In genomic region chr5:122316652-122317051, GRCh38 we compare ENCODE assay signal across 23 cellular contexts. TPM values are rescaled to one million over a fixed set of nuclear protein-coding genes. Genes with fewer than 3 reads are reported as not detected.
A peak's percentile ranks its signal among the peaks of the same experiment; 100 is the strongest.
DNase-seq lines count a peak whose midpoint lies in the region; ATAC-seq and TF ChIP-seq lines count a peak whose summit lies in the region.
"Had no signal": no experiment of that assay in that cellular context is flagged by ENCODE, and none has a peak within 500 bp of the region (broad histone marks: within the 10 kb centered on the region; RNA-seq: fewer than 3 reads in every experiment).

No MANE protein-coding gene starts in this region.

- H3K36me3 ChIP-seq in OCI-LY3 (replicated peaks; ENCODE audit: low read depth, low read length) (peaks cover 16% of the 10 kb centered on the region), left ventricle myocardium inferior (no peaks in the 10 kb centered on the region)
- H3K36me3 ChIP-seq: BE2C, neutrophil, SJSA1, upper lobe of right lung had no signal

- H3K27me3 ChIP-seq in OCI-LY3 (ENCODE audit: low read depth, low read length) = no peaks in the 10 kb centered on the region
- H3K27me3 ChIP-seq in left ventricle myocardium inferior (ENCODE audit: low read depth) = peaks cover 77% of the 10 kb centered on the region

- intact Hi-C loops in left ventricle myocardium inferior (cut with micrococcal nuclease) = no loop called here

- H3K9me3 ChIP-seq in OCI-LY3 (ENCODE audit: insufficient read depth, low read length) (peaks cover 3% of the 10 kb centered on the region; the same call in 1 of the 2 replicates), left ventricle myocardium inferior (replicated peaks) (no peaks in the 10 kb centered on the region)
- H3K9me3 ChIP-seq: BE2C, neutrophil, SJSA1, upper lobe of right lung had no signal

- ATAC-seq in GM21619 (IDR thresholded peaks at IDR 0.05; ENCODE audit: unreplicated experiment) = no peak
- ATAC-seq in GM21576 (IDR thresholded peaks at IDR 0.05; ENCODE audit: unreplicated experiment) = no peak
- ATAC-seq: PC-3, upper lobe of right lung had no signal

- no peak overlapping the region for H2AFZ ChIP-seq in OCI-LY3 (ENCODE audit: low read depth, low read length)

- DNase-seq in DMS53 (lab: John Stamatoyannopoulos, UW) (peak; percentile 90), NCI-H146 treated with DMSO at 0.1 percent for 48 hours (lab: John Stamatoyannopoulos, UW; ENCODE audit: unreplicated experiment) (peak; percentile 48), NCI-H2196 treated with DMSO at 0.1 percent for 48 hours (lab: John Stamatoyannopoulos, UW; ENCODE audit: unreplicated experiment) (peak; percentile 80), left ventricle myocardium inferior (no peak), KBM-7 (no peak)
- DNase-seq: activated CD4-positive, alpha-beta T cell treated with anti-CD3 and anti-CD28 coated beads for 4 hours; aorta; BE2C; EL; IMR-90; kidney glomerular epithelial cell; NCI-H446 treated with DMSO at 0.1 percent for 48 hours; PC-3; substantia nigra; upper lobe of right lung had no signal

- peak overlapping the region; percentile 35 for H3K4me2 ChIP-seq in OCI-LY3 (ENCODE audit: low read length)

- TF ChIP-seq CTCF in OCI-LY3 (IDR thresholded peaks at IDR 0.05; ENCODE audit: low read depth, low read length) (no peak), left ventricle myocardium inferior (IDR thresholded peaks at IDR 0.05; ENCODE audit: borderline replicate concordance) (no peak)

- no peaks in the 10 kb centered on the region for H4K20me1 ChIP-seq in OCI-LY3 (ENCODE audit: insufficient read depth, low read length)

- H3K27ac ChIP-seq in OCI-LY3 (ENCODE audit: low read length) (no peak overlapping the region; the same call in 1 of the 2 replicates), left ventricle myocardium inferior (replicated peaks) (no peak overlapping the region)
- H3K27ac ChIP-seq: neutrophil, SJSA1, upper lobe of right lung had no signal

- in situ Hi-C loops in KBM-7 (cut with MboI; ENCODE audit: low pct_unique_long_range_greater_than_20kb, low sequenced_read_pairs) = no loop called here

- H3K4me3 ChIP-seq in OCI-LY3 (ENCODE audit: low read length) (no peak overlapping the region), left ventricle myocardium inferior (no peak overlapping the region)
- H3K4me3 ChIP-seq: SJSA1, upper lobe of right lung had no signal

- no peak overlapping the region for H3K9ac ChIP-seq in OCI-LY3 (ENCODE audit: low read length)

- peaks cover 65% of the 10 kb centered on the region for H3K4me1 ChIP-seq in OCI-LY3 (ENCODE audit: low read length)
- peaks cover 23% of the 10 kb centered on the region for H3K4me1 ChIP-seq in left ventricle myocardium inferior
- H3K4me1 ChIP-seq: BE2C had no signal

- H3K79me2 ChIP-seq in OCI-LY3 (ENCODE audit: low read length) = peaks cover 48% of the 10 kb centered on the region

RNA-seq across cellular contexts. Expression of gene SNCAIP, which starts 4.6 kb away (rescaled TPM):
- 1.4 TPM for total RNA-seq in left ventricle myocardium inferior
- total RNA-seq: A673; activated T-helper 1 cell treated with anti-CD3 and anti-CD28 coated beads, Interleukin-12 subunit alpha, Interleukin-12 subunit beta, Interleukin-2, Interleukin-4 antibody, amounts not matched to agents 30 ng/mL and 10 ng/mL and 1 ng/mL, durations not matched to agents 14 hours and 24 hours and 36 hours; myocyte; PC-3 had no signal

Comparison
In these comparisons a context has a peak if more than half of its experiments do, and no peak if none do; other contexts are left out.
1. DNase-seq: peak in DMS53 (single experiment), NCI-H146 treated with DMSO at 0.1 percent for 48 hours (single experiment) and NCI-H2196 treated with DMSO at 0.1 percent for 48 hours (single experiment); none in left ventricle myocardium inferior (single experiment) and KBM-7 (single experiment).